Comparison of ENCODE assay signal across 10 cellular contexts in the genomic region with DNA sequence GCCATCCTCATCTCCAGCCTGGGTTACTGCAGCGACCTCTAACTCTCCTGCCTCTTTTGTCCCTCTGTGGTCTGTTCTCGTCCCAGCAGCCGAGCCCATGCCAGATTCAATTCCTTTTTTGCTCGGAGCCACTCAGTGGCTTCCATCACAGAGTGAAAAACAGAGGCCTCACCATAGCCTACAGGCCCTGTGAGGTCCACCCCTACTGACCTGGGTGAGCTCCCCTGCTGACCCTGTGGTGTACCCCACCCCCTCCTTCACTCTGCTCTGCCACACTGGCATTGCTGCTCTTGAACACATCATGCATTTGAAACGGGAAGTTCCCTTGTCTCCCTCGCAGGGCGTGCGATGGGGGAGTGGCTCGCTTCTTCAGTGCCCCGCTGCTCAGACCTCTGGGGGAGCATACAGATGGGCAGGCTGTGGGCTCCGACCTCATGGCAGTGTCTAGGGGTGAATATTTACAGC. TPM values are rescaled to one million over a fixed set of nuclear protein-coding genes. Genes with fewer than 3 reads are reported as not detected.
DNase-seq lines count a peak whose midpoint lies in the region; ATAC-seq and TF ChIP-seq lines count a peak whose summit lies in the region.
"Had no signal": no experiment of that assay in that cellular context is flagged by ENCODE, and none has a peak within 500 bp of the region (broad histone marks: within the 10 kb centered on the region; RNA-seq: fewer than 3 reads in every experiment).

No MANE protein-coding gene starts in this region.

- H3K9me3 ChIP-seq in body of pancreas = no peaks in the 10 kb centered on the region

- H3K4me3 Mint-ChIP-seq in activated naive CD8-positive, alpha-beta T cell = peak overlapping the region; percentile 93

- no peak for TF ChIP-seq POLR2A in body of pancreas (IDR thresholded peaks at IDR 0.05)

- peaks cover 10% of the 10 kb centered on the region for H3K36me3 Mint-ChIP-seq in activated naive CD8-positive, alpha-beta T cell

- DNase-seq in SKM-1 treated with dmso at 0.1 percent for 144 hours (lab: John Stamatoyannopoulos, UW; ENCODE audit: unreplicated experiment) = peak; percentile 31
- no peak for DNase-seq in SHP77 (lab: John Stamatoyannopoulos, UW)
- DNase-seq in body of pancreas = no peak
- no peak for DNase-seq in left ventricle myocardium superior
- no peak for DNase-seq in NCI-H2107 (lab: John Stamatoyannopoulos, UW)
- DNase-seq: NCI-H69 had no signal

- no peak for TF ChIP-seq CTCF in body of pancreas (IDR thresholded peaks at IDR 0.05)

- peak overlapping the region; percentile 21 for H3K9ac ChIP-seq in rectal smooth muscle tissue (ENCODE audit: low read length)

- H3K4me1 ChIP-seq in rectal smooth muscle tissue (ENCODE audit: control insufficient read depth, insufficient read depth, low read length) (peaks cover 13% of the 10 kb centered on the region), body of pancreas (peaks cover 24% of the 10 kb centered on the region)

- intact Hi-C loops in body of pancreas (cut with DNase I) = no loop called here
- intact Hi-C loops in left ventricle myocardium superior (cut with micrococcal nuclease) = no loop called here

- no peaks in the 10 kb centered on the region for H3K9me3 Mint-ChIP-seq in activated naive CD8-positive, alpha-beta T cell (ENCODE audit: low read depth)

- peak overlapping the region; percentile 12; the same call in 1 of the 2 replicates for H3K4me3 ChIP-seq in GM08714 (ENCODE audit: low read length)
- H3K4me3 ChIP-seq in rectal smooth muscle tissue (ENCODE audit: low read length) = peak overlapping the region; percentile 22
- no peak overlapping the region for H3K4me3 ChIP-seq in body of pancreas

- H3K27ac ChIP-seq in rectal smooth muscle tissue (ENCODE audit: low read depth, low read length) (no peak overlapping the region), body of pancreas (no peak overlapping the region)

- 73 to 81% methylated on average over 5 to 11 of the region's 11 CpGs for WGBS in body of pancreas, 2 donors

- H3K27me3 ChIP-seq in rectal smooth muscle tissue (ENCODE audit: control insufficient read depth, insufficient read depth, low read length) = no peaks in the 10 kb centered on the region
- H3K27me3 ChIP-seq in body of pancreas = no peaks in the 10 kb centered on the region

- peak overlapping the region; percentile 99 for H3K27ac Mint-ChIP-seq in activated naive CD8-positive, alpha-beta T cell

- no peaks in the 10 kb centered on the region for H3K27me3 Mint-ChIP-seq in activated naive CD8-positive, alpha-beta T cell

- ATAC-seq in body of pancreas (no peak), left ventricle myocardium superior (no peak)

- peaks cover 62% of the 10 kb centered on the region for H3K4me1 Mint-ChIP-seq in activated naive CD8-positive, alpha-beta T cell (ENCODE audit: low read depth)

- H3K36me3 ChIP-seq in rectal smooth muscle tissue (ENCODE audit: control insufficient read depth, insufficient read depth, low read length) = peaks cover 9% of the 10 kb centered on the region
- peaks cover 0 to under 1% of the 10 kb centered on the region in 2 donors for H3K36me3 ChIP-seq in body of pancreas (replicated peaks in 1 of 2; ENCODE audit: insufficient read depth in 1 of 2, low read depth in 2 of 2)

RNA-seq across cellular contexts. Expression of gene AIP, which starts 2.1 kb away (rescaled TPM):
- total RNA-seq in body of pancreas = 10 to 100 TPM; 21.4 to 39.7 TPM
- total RNA-seq in left ventricle myocardium superior = 51.3 TPM

RNA-seq across cellular contexts. Expression of gene TMEM134, which starts 15.8 kb away (rescaled TPM):
- 100 to 1,000 TPM in 1 of 2 donors, 10 to 100 TPM in 1; 69.5 to 118 TPM for total RNA-seq in body of pancreas
- 91.5 TPM for total RNA-seq in left ventricle myocardium superior

RNA-seq across cellular contexts. Expression of gene PITPNM1, which starts 20.3 kb away (rescaled TPM):
- total RNA-seq in body of pancreas (10 to 100 TPM in 1 of 2 donors, 1 to 10 TPM in 1; 8.6 to 24.4 TPM), left ventricle myocardium superior (45.5 TPM)

RNA-seq across cellular contexts. Expression of gene CDK2AP2, which starts 23.1 kb away (rescaled TPM):
- total RNA-seq in body of pancreas = 10 to 100 TPM; 56.7 to 59.4 TPM
- 55.0 TPM for total RNA-seq in left ventricle myocardium superior

RNA-seq across cellular contexts. Expression of gene CABP4, which starts 29.7 kb away (rescaled TPM):
- total RNA-seq in body of pancreas (1 to 10 TPM in 1 of 2 donors, not detected in 1; 3.1 TPM), left ventricle myocardium superior (0.64 TPM)
- total RNA-seq: epithelial cell of proximal tubule had no signal

Comparison
In these comparisons a context has a peak if more than half of its experiments do, and no peak if none do; other contexts are left out.
1. H3K4me3 ChIP-seq: peak in GM08714 (single experiment) and rectal smooth muscle tissue (single experiment); none in body of pancreas (0 of 2).